In the genomic region with DNA sequence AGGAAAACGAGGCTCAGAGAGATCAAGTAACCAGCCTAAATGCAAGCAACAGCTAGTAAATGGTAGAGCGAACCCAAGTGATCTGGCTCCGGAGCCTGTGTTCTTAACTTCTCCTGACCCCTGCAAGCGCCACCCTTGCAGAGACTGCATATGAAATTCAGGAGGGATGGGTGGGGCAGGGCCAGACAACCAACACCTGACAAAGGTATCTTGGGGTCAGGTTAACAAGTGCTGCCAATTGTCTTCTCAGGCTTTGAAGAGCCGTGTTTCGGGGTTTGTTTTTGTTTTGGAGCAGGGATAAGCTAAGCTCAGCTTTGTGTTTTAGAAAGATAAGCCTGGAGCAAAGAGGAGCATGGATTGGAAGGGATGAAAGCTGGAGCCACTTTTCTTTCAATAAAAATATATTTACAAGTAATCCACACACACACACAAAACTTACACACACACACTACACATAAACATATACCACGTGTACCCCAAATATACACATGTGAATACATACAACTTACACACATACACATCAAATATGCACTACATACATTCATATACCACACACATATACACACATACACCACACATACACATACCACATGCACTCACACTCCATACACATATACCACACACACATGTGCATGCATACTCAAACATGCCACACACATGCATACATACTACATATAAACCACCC, we compare ENCODE assay signal across 19 cellular contexts.
DNase-seq lines count a peak whose midpoint lies in the region; ATAC-seq, FAIRE-seq and TF ChIP-seq lines count a peak whose summit lies in the region.
"Had no signal": no experiment of that assay in that cellular context is flagged by ENCODE, and none has a peak within 500 bp of the region (broad histone marks: within the 10 kb centered on the region; RNA-seq: fewer than 3 reads in every experiment).

No MANE protein-coding gene starts in this region.

- TF ChIP-seq CTCF in D721Med (IDR thresholded peaks at IDR 0.05; ENCODE audit: insufficient read depth, missing control alignments) (no peak), endodermal cell (conservative IDR thresholded peaks at IDR 0.05) (no peak)
- TF ChIP-seq CTCF in activated CD8-positive, alpha-beta T cell treated with anti-CD3 and anti-CD28 coated beads for 36 hours (IDR thresholded peaks at IDR 0.05), result no peak

- CTCF ChIA-PET in activated CD8-positive, alpha-beta T cell treated with anti-CD3 and anti-CD28 coated beads for 36 hours (lab: Charles Lee), result interaction anchor here (1.0 kb wide), 1 partner anchor 50 kb away, joined by 3 read pairs; no protein-coding TSS in a partner anchor

- H3K4me1 Mint-ChIP-seq in T-helper 1 cell treated with Interleukin-12 subunit alpha and Interleukin-12 subunit beta and Interleukin-4 antibody, amounts not matched to agents 30 μg/mL and 1 μg/mL, for 36 hours (ENCODE audit: low read depth), result peaks cover 5% of the 10 kb centered on the region
- peaks cover 7% of the 10 kb centered on the region for H3K4me1 Mint-ChIP-seq in activated CD8-positive, alpha-beta T cell treated with anti-CD3 and anti-CD28 coated beads for 36 hours (ENCODE audit: low read depth)
- peaks cover 41% of the 10 kb centered on the region for H3K4me1 Mint-ChIP-seq in endodermal cell

- no peak overlapping the region for H3K27ac Mint-ChIP-seq in T-helper 1 cell treated with Interleukin-12 subunit alpha and Interleukin-12 subunit beta and Interleukin-4 antibody, amounts not matched to agents 30 μg/mL and 1 μg/mL, for 36 hours
- no peak overlapping the region for H3K27ac Mint-ChIP-seq in activated CD8-positive, alpha-beta T cell treated with anti-CD3 and anti-CD28 coated beads for 36 hours
- H3K27ac Mint-ChIP-seq in endodermal cell, result no peak overlapping the region

- no peak for ATAC-seq in activated CD8-positive, alpha-beta T cell treated with anti-CD3 and anti-CD28 coated beads for 36 hours
- ATAC-seq in GM19035 (IDR thresholded peaks at IDR 0.05; ENCODE audit: unreplicated experiment), result no peak

- no peak overlapping the region for H3K23ac ChIP-seq in trophoblast cell (ENCODE audit: low read length)

- H3K4me1 ChIP-seq in endodermal cell (ENCODE audit: control insufficient read depth, insufficient read depth, low read length) (peaks cover 5% of the 10 kb centered on the region), trophoblast cell (ENCODE audit: control insufficient read depth in 1 of 2, insufficient read depth in 2 of 2, low read length in 2 of 2) (no peaks in the 10 kb centered on the region)

- no peak overlapping the region for H2AK5ac ChIP-seq in trophoblast cell (ENCODE audit: low read length)

- H3K4me3 ChIP-seq in endodermal cell (ENCODE audit: low read length) (peak overlapping the region; percentile 19), trophoblast cell (ENCODE audit: low read depth, low read length) (no peak overlapping the region)
- H3K4me3 ChIP-seq: BLaER1 treated with 17β-estradiol and CSF1 and Interleukin-3, amounts not matched to agents 10 nM and 100 nM had no signal

- no peak overlapping the region for H3K4me2 ChIP-seq in trophoblast cell (ENCODE audit: low read length)
- H3K4me2 ChIP-seq: BLaER1 treated with 17β-estradiol and CSF1 and Interleukin-3, amounts not matched to agents 10 nM and 100 nM had no signal

- H3K27ac ChIP-seq in endodermal cell (ENCODE audit: low read depth, low read length), result no peak overlapping the region
- H3K27ac ChIP-seq in trophoblast cell (ENCODE audit: low read depth, low read length), result no peak overlapping the region
- H3K27ac ChIP-seq: BLaER1 treated with 17β-estradiol and CSF1 and Interleukin-3, amounts not matched to agents 10 nM and 100 nM; RWPE1 had no signal

- POLR2A ChIA-PET in activated CD8-positive, alpha-beta T cell treated with anti-CD3 and anti-CD28 coated beads for 36 hours (lab: Charles Lee), result no interaction called here

- no peaks in the 10 kb centered on the region for H3K9me3 Mint-ChIP-seq in T-helper 1 cell treated with Interleukin-12 subunit alpha and Interleukin-12 subunit beta and Interleukin-4 antibody, amounts not matched to agents 30 μg/mL and 1 μg/mL, for 36 hours
- H3K9me3 Mint-ChIP-seq in activated CD8-positive, alpha-beta T cell treated with anti-CD3 and anti-CD28 coated beads for 36 hours, result no peaks in the 10 kb centered on the region
- peaks cover 15% of the 10 kb centered on the region for H3K9me3 Mint-ChIP-seq in endodermal cell

- no peak overlapping the region for H2BK5ac ChIP-seq in trophoblast cell (ENCODE audit: low read depth, low read length, poor library complexity)

- H3K79me1 ChIP-seq in trophoblast cell (ENCODE audit: low read length), result peaks cover 1% of the 10 kb centered on the region

- H3K27me3 ChIP-seq in endodermal cell (ENCODE audit: control insufficient read depth, insufficient read depth, low read length, poor library complexity, severe bottlenecking) (no peaks in the 10 kb centered on the region), trophoblast cell (ENCODE audit: insufficient read depth, low read length) (no peaks in the 10 kb centered on the region)
- H3K27me3 ChIP-seq: BLaER1 treated with 17β-estradiol and CSF1 and Interleukin-3, amounts not matched to agents 10 nM and 100 nM had no signal

- peak; percentile 46 for FAIRE-seq in D721Med (lab: Jason Lieb, UNC)

- no peak overlapping the region for H2AFZ ChIP-seq in trophoblast cell (ENCODE audit: insufficient read depth, low read length, poor library complexity)

- no peak overlapping the region for H2BK12ac ChIP-seq in trophoblast cell (ENCODE audit: low read length)

- H3K18ac ChIP-seq in trophoblast cell (ENCODE audit: low read length), result no peak overlapping the region

- no peak overlapping the region for H4K12ac ChIP-seq in trophoblast cell (ENCODE audit: low read depth, low read length)

- no peaks in the 10 kb centered on the region for H3K36me3 Mint-ChIP-seq in T-helper 1 cell treated with Interleukin-12 subunit alpha and Interleukin-12 subunit beta and Interleukin-4 antibody, amounts not matched to agents 30 μg/mL and 1 μg/mL, for 36 hours (ENCODE audit: low read depth)
- H3K36me3 Mint-ChIP-seq in activated CD8-positive, alpha-beta T cell treated with anti-CD3 and anti-CD28 coated beads for 36 hours (ENCODE audit: low read depth), result no peaks in the 10 kb centered on the region
- H3K36me3 Mint-ChIP-seq in endodermal cell (ENCODE audit: low read depth), result no peaks in the 10 kb centered on the region

- H3K36me3 ChIP-seq in endodermal cell (ENCODE audit: control insufficient read depth, insufficient read depth, low read length), result no peaks in the 10 kb centered on the region
- no peaks in the 10 kb centered on the region for H3K36me3 ChIP-seq in trophoblast cell (ENCODE audit: control insufficient read depth in 1 of 2, insufficient read depth in 2 of 2, low read length in 2 of 2)
- H3K36me3 ChIP-seq: BLaER1 treated with 17β-estradiol and CSF1 and Interleukin-3, amounts not matched to agents 10 nM and 100 nM had no signal

- H3K79me2 ChIP-seq in trophoblast cell (ENCODE audit: control insufficient read depth, insufficient read depth, low read length, poor library complexity), result no peaks in the 10 kb centered on the region

- no peak overlapping the region for H3K4ac ChIP-seq in trophoblast cell (ENCODE audit: low read depth, low read length)

- H3K9me3 ChIP-seq in endodermal cell (ENCODE audit: control insufficient read depth, low read length) (peaks cover 6% of the 10 kb centered on the region), trophoblast cell (ENCODE audit: insufficient read depth, low read depth, low read length) (no peaks in the 10 kb centered on the region)

- DNase-seq in T-helper 1 cell, result no peak
- DNase-seq in D721Med (ENCODE audit: insufficient read length, low spot score), result no peak
- DNase-seq in activated CD8-positive, alpha-beta T cell treated with anti-CD3 and anti-CD28 coated beads for 36 hours, result no peak
- peak; percentile 71 for DNase-seq in endodermal cell
- no peak for DNase-seq in trophoblast cell
- no peak for DNase-seq in kidney glomerular epithelial cell (lab: John Stamatoyannopoulos, UW)
- DNase-seq: 8988T; H9; MV-4-11; NCI-H1436; NCI-H2029 treated with DMSO at 0.1 percent for 48 hours; NCI-H2227 treated with DMSO at 0.1 percent for 48 hours; NCI-H524 treated with DMSO at 0.1 percent for 48 hours; NK-92 treated with Interleukin-12 subunit alpha and Interleukin-12 subunit beta, amount 100 ng/mL, for 24 hours; OCI-M1 had no signal

- H3K9ac ChIP-seq in endodermal cell (ENCODE audit: extremely low read depth, low read length, poor library complexity, severe bottlenecking), result no peak overlapping the region
- H3K9ac ChIP-seq in trophoblast cell (ENCODE audit: low read length), result no peak overlapping the region
- H3K9ac ChIP-seq: BLaER1 treated with 17β-estradiol and CSF1 and Interleukin-3, amounts not matched to agents 10 nM and 100 nM had no signal

- H4K91ac ChIP-seq in trophoblast cell (ENCODE audit: low read depth, low read length), result no peak overlapping the region

- peak overlapping the region; percentile 37 for H3K4me3 Mint-ChIP-seq in T-helper 1 cell treated with Interleukin-12 subunit alpha and Interleukin-12 subunit beta and Interleukin-4 antibody, amounts not matched to agents 30 μg/mL and 1 μg/mL, for 36 hours
- peak overlapping the region; percentile 60 for H3K4me3 Mint-ChIP-seq in activated CD8-positive, alpha-beta T cell treated with anti-CD3 and anti-CD28 coated beads for 36 hours
- no peak overlapping the region for H3K4me3 Mint-ChIP-seq in endodermal cell
- H3K4me3 Mint-ChIP-seq: H9 had no signal

- H3K14ac ChIP-seq in trophoblast cell (ENCODE audit: low read length), result no peak overlapping the region

- no peak overlapping the region for H2BK120ac ChIP-seq in trophoblast cell (ENCODE audit: insufficient read depth, low read length, poor library complexity)

- H3K27me3 Mint-ChIP-seq in T-helper 1 cell treated with Interleukin-12 subunit alpha and Interleukin-12 subunit beta and Interleukin-4 antibody, amounts not matched to agents 30 μg/mL and 1 μg/mL, for 36 hours (ENCODE audit: low read depth), result peaks cover 8% of the 10 kb centered on the region
- H3K27me3 Mint-ChIP-seq in activated CD8-positive, alpha-beta T cell treated with anti-CD3 and anti-CD28 coated beads for 36 hours, result peaks cover 3% of the 10 kb centered on the region
- H3K27me3 Mint-ChIP-seq in endodermal cell (ENCODE audit: insufficient read depth), result peaks cover 24% of the 10 kb centered on the region

- no peak overlapping the region for H4K8ac ChIP-seq in trophoblast cell (ENCODE audit: low read depth, low read length)

- 71 to 82% methylated on average over 5 to 7 of the region's 7 CpGs for WGBS in endodermal cell (ENCODE audit: insufficient coverage in 1 of 2, insufficient read length in 1 of 2), 2 experiments
- no CpG with 5 or more reads among the region's 7 CpGs for WGBS in trophoblast cell (ENCODE audit: extremely low coverage, insufficient coverage, insufficient read length)

- intact Hi-C loops in activated CD8-positive, alpha-beta T cell treated with anti-CD3 and anti-CD28 coated beads for 36 hours (cut with micrococcal nuclease), result no loop called here
